ENCODE assay signal across 31 cellular contexts in genomic region chr3:119211193-119211592, GRCh38. TPM values are rescaled to one million over a fixed set of nuclear protein-coding genes. Genes with fewer than 3 reads are reported as not detected.
DNase-seq lines count a peak whose midpoint lies in the region; ATAC-seq, FAIRE-seq and TF ChIP-seq lines count a peak whose summit lies in the region.
"Had no signal": no experiment of that assay in that cellular context is flagged by ENCODE, and none has a peak within 500 bp of the region (broad histone marks: within the 10 kb centered on the region; RNA-seq: fewer than 3 reads in every experiment).

No MANE protein-coding gene starts in this region.

- TF ChIP-seq EP300 in K562 (IDR thresholded peaks at IDR 0.05; ENCODE audit: low read length) (peak; percentile 76; the same call in 1 of the 2 replicates), HepG2 (IDR thresholded peaks at IDR 0.05; ENCODE audit: low read depth in 2 of 2, low read length in 2 of 2) (no peak), HepG2 (CRISPR knock-in tag; IDR thresholded peaks at IDR 0.05; ENCODE audit: borderline replicate concordance) (no peak)

- peak; percentile 89 for FAIRE-seq in K562 (lab: Jason Lieb, UNC)
- FAIRE-seq in HepG2 (lab: Jason Lieb, UNC): no peak
- FAIRE-seq in small intestine (lab: Jason Lieb, UNC): no peak
- FAIRE-seq: kidney had no signal

- H2AFZ ChIP-seq in K562 (ENCODE audit: low read depth, low read length) (peak overlapping the region; percentile 44; the same call in 1 of the 2 replicates), HepG2 (ENCODE audit: low read length) (no peak overlapping the region)

- no peak overlapping the region for H3K4me3 Mint-ChIP-seq in HFFc6
- H3K4me3 Mint-ChIP-seq: activated CD8-positive, alpha-beta memory T cell treated with anti-CD3 and anti-CD28 coated beads, Interleukin-2, amount 10 ng/mL, durations not matched to agents 7 days and 5 days; activated naive CD8-positive, alpha-beta T cell treated with anti-CD3 and anti-CD28 coated beads, Interleukin-2, amount 10 ng/mL, durations not matched to agents 7 days and 5 days; activated T-cell treated with anti-CD3 and anti-CD28 coated beads, Interleukin-2, amount 50 U/mL, for 4 hours; neural crest cell; stimulated activated naive CD8-positive, alpha-beta T cell treated with anti-CD3 and anti-CD28 coated beads, Interleukin-15, Interleukin-2, amounts not matched to agents 100 ng/mL and 50 ng/mL, for 24 hours had no signal

- no peak for TF ChIP-seq CTCF in K562 (IDR thresholded peaks at IDR 0.05 in 2 of 3, conservative IDR thresholded peaks at IDR 0.05 in 1 of 3; ENCODE audit: insufficient read depth in 2 of 3, low read depth in 1 of 3, low read length in 3 of 3)
- no peak for TF ChIP-seq CTCF in HepG2 (CRISPR knock-in tag; IDR thresholded peaks at IDR 0.05)
- no peak for TF ChIP-seq CTCF in HFFc6 (IDR thresholded peaks at IDR 0.05)

- peaks cover 7% of the 10 kb centered on the region; the same call in 1 of the 2 replicates for H3K4me1 Mint-ChIP-seq in HFFc6 (ENCODE audit: low read depth)
- H3K4me1 Mint-ChIP-seq: neural crest cell had no signal

- H3K27me3 Mint-ChIP-seq in HFFc6 (ENCODE audit: insufficient read depth): no peaks in the 10 kb centered on the region
- H3K27me3 Mint-ChIP-seq: activated CD8-positive, alpha-beta memory T cell treated with anti-CD3 and anti-CD28 coated beads, Interleukin-2, amount 10 ng/mL, durations not matched to agents 7 days and 5 days; activated naive CD8-positive, alpha-beta T cell treated with anti-CD3 and anti-CD28 coated beads, Interleukin-2, amount 10 ng/mL, durations not matched to agents 7 days and 5 days; stimulated activated naive CD8-positive, alpha-beta T cell treated with anti-CD3 and anti-CD28 coated beads, Interleukin-15, Interleukin-2, amounts not matched to agents 100 ng/mL and 50 ng/mL, for 24 hours had no signal

- CTCF ChIA-PET in K562 (lab: Yijun Ruan, JAX; ENCODE audit: low intra/inter-chr PET ratio): no interaction called here
- CTCF ChIA-PET in HepG2 (lab: Yijun Ruan, JAX; ENCODE audit: low intra/inter-chr PET ratio, low total read pairs): no interaction called here

- in situ Hi-C loops in K562 (cut with MboI): no loop called here
- in situ Hi-C loops in HepG2 (cut with HindIII; ENCODE audit: extremely low pct_ligation_motif_present, low pct_unique_long_range_greater_than_20kb): no loop called here

- peaks cover 49% of the 10 kb centered on the region for H3K36me3 Mint-ChIP-seq in HFFc6 (ENCODE audit: low read depth)

- DNase-seq in HT-29 (ENCODE audit: low spot score): peak; percentile 54
- peak in 3 of 4 experiments; percentile 7 to 77 (median 54) for DNase-seq in K562 (ENCODE audit: extremely low read depth in 1 of 4, low spot score in 3 of 4)
- DNase-seq in HepG2 (ENCODE audit: low spot score): peak; percentile 35
- DNase-seq in small intestine: peak; percentile 60
- DNase-seq in NCI-H2029 treated with DMSO at 0.1 percent for 48 hours (lab: John Stamatoyannopoulos, UW): no peak
- no peak for DNase-seq in HFFc6
- no peak for DNase-seq in NCI-H446 treated with DMSO at 0.1 percent for 48 hours (lab: John Stamatoyannopoulos, UW)
- DNase-seq: activated CD4-positive, alpha-beta T cell treated with anti-CD3 and anti-CD28 coated beads, Interleukin-2, amount 50 U/mL, for 4 hours; activated CD8-positive, alpha-beta memory T cell treated with anti-CD3 and anti-CD28 coated beads, Interleukin-2, amount 10 ng/mL, durations not matched to agents 7 days and 5 days; activated gamma-delta T cell; activated naive CD8-positive, alpha-beta T cell treated with anti-CD3 and anti-CD28 coated beads, Interleukin-2, amount 10 ng/mL, durations not matched to agents 7 days and 5 days; activated T-cell treated with anti-CD3 and anti-CD28 coated beads, Interleukin-2, amount 50 U/mL, for 4 hours; cortex of kidney; head of caudate nucleus; kidney; NCI-H146; NCI-H748 treated with DMSO at 0.1 percent for 48 hours; ovary; Peyer's patch; right cardiac atrium; SHP77 treated with DMSO at 0.1 percent for 48 hours; stimulated activated CD4-positive, alpha-beta T cell treated with anti-CD3 and anti-CD28 coated beads, Interleukin-1b, Interleukin-23, amount 100 ng/mL, for 48 hours; stimulated activated CD8-positive, alpha-beta memory T cell treated with anti-CD3 and anti-CD28 coated beads, Interleukin-4, amount 100 ng/mL, for 48 hours; uterus had no signal

- peaks cover 39% of the 10 kb centered on the region for H3K36me3 ChIP-seq in K562 (ENCODE audit: control insufficient read depth, insufficient read depth, low read length)
- peaks cover 10 to 42% of the 10 kb centered on the region in 2 experiments; a peak in 4 of 5 replicates for H3K36me3 ChIP-seq in HepG2 (replicated peaks in 1 of 2; ENCODE audit: control insufficient read depth in 1 of 2, insufficient read depth in 2 of 2, low read length in 2 of 2)
- H3K36me3 ChIP-seq in small intestine (ENCODE audit: control insufficient read depth in 2 of 2, insufficient read depth in 2 of 2, low read length in 2 of 2): peaks cover 14 to 18% of the 10 kb centered on the region in 2 donors
- H3K36me3 ChIP-seq: ovary, uterus had no signal

- H3K27ac Mint-ChIP-seq in HFFc6: no peak overlapping the region
- H3K27ac Mint-ChIP-seq: activated CD8-positive, alpha-beta memory T cell treated with anti-CD3 and anti-CD28 coated beads, Interleukin-2, amount 10 ng/mL, durations not matched to agents 7 days and 5 days; activated naive CD8-positive, alpha-beta T cell treated with anti-CD3 and anti-CD28 coated beads, Interleukin-2, amount 10 ng/mL, durations not matched to agents 7 days and 5 days; stimulated activated naive CD8-positive, alpha-beta T cell treated with anti-CD3 and anti-CD28 coated beads, Interleukin-15, Interleukin-2, amounts not matched to agents 100 ng/mL and 50 ng/mL, for 24 hours had no signal

- WGBS in K562 (ENCODE audit: insufficient coverage, low coverage, missing lambda C conversion rate): 0% methylated on average over 4 of the region's 4 CpGs
- 24% methylated on average over 4 of the region's 4 CpGs for WGBS in HepG2 (ENCODE audit: low lambda C conversion rate)
- 7 to 37% (median 22%) methylated on average over 4 of the region's 4 CpGs for WGBS in small intestine, 3 donors

- H3K4me3 ChIP-seq in K562: no peak overlapping the region
- no peak overlapping the region for H3K4me3 ChIP-seq in HepG2 (replicated peaks in 1 of 3; ENCODE audit: insufficient read depth in 1 of 3, low read depth in 2 of 3, low read length in 3 of 3)
- no peak overlapping the region for H3K4me3 ChIP-seq in small intestine (ENCODE audit: low read depth in 1 of 2, low read length in 2 of 2)
- H3K4me3 ChIP-seq: ascending aorta, BLaER1, lung, ovary, Peyer's patch, uterus had no signal

- no peaks in the 10 kb centered on the region; the same call in 1 of the 2 replicates for H3K9me3 ChIP-seq in K562 (replicated peaks; ENCODE audit: control insufficient read depth, insufficient read depth, low read depth, low read length)
- H3K9me3 ChIP-seq in HepG2 (ENCODE audit: low read length): no peaks in the 10 kb centered on the region
- H3K9me3 ChIP-seq in small intestine (ENCODE audit: control insufficient read depth, low read depth): no peaks in the 10 kb centered on the region
- H3K9me3 ChIP-seq: ascending aorta, BLaER1, ovary, Peyer's patch, uterus had no signal

- no peaks in the 10 kb centered on the region for H3K9me3 Mint-ChIP-seq in HFFc6
- H3K9me3 Mint-ChIP-seq: activated naive CD8-positive, alpha-beta T cell treated with anti-CD3 and anti-CD28 coated beads, Interleukin-2, amount 10 ng/mL, durations not matched to agents 7 days and 5 days; activated T-cell treated with anti-CD3 and anti-CD28 coated beads, Interleukin-2, amount 50 U/mL, for 4 hours; neural crest cell; stimulated activated naive CD8-positive, alpha-beta T cell treated with anti-CD3 and anti-CD28 coated beads, Interleukin-15, Interleukin-2, amounts not matched to agents 100 ng/mL and 50 ng/mL, for 24 hours had no signal

- H3K4me1 ChIP-seq in K562 (replicated peaks in 1 of 2; ENCODE audit: control insufficient read depth in 2 of 2, insufficient read depth in 2 of 2, low read length in 2 of 2): peaks cover 8 to 27% of the 10 kb centered on the region in 2 experiments; a peak in 4 of 5 replicates
- H3K4me1 ChIP-seq in HepG2 (ENCODE audit: insufficient read depth, low read length): peaks cover 21% of the 10 kb centered on the region
- H3K4me1 ChIP-seq in small intestine (ENCODE audit: control insufficient read depth in 2 of 2, insufficient read depth in 1 of 2, low read depth in 1 of 2, low read length in 1 of 2): peaks cover 2 to 4% of the 10 kb centered on the region in 2 donors
- H3K4me1 ChIP-seq: ascending aorta, BLaER1, Peyer's patch, uterus had no signal

- TF ChIP-seq POLR2A in K562 (conservative IDR thresholded peaks at IDR 0.05): no peak
- TF ChIP-seq POLR2A in HepG2 (IDR thresholded peaks at IDR 0.05; ENCODE audit: insufficient read depth in 1 of 2, low read depth in 2 of 2, low read length in 2 of 2): no peak

- peak; percentile 85 for ATAC-seq in K562
- peak; percentile 37 for ATAC-seq in HepG2
- ATAC-seq: activated CD8-positive, alpha-beta memory T cell treated with anti-CD3 and anti-CD28 coated beads, Interleukin-2, amount 10 ng/mL, durations not matched to agents 7 days and 5 days; activated T-cell treated with anti-CD3 and anti-CD28 coated beads, Interleukin-2, amount 50 U/mL, for 4 hours; right cardiac atrium had no signal

- POLR2A ChIA-PET in K562 (lab: Yijun Ruan, JAX): interaction anchor here (0.6 kb wide), 1 partner anchor 233 kb away, joined by 3 read pairs; no protein-coding TSS in a partner anchor
- POLR2A ChIA-PET in HepG2 (lab: Yijun Ruan, JAX): no interaction called here

- H3K9ac ChIP-seq in K562 (ENCODE audit: insufficient read depth in 1 of 2, low read depth in 2 of 2, low read length in 2 of 2): no peak overlapping the region
- H3K9ac ChIP-seq in HepG2 (ENCODE audit: insufficient read depth, low read depth, low read length): no peak overlapping the region
- H3K9ac ChIP-seq: BLaER1 had no signal

- H3K4me2 ChIP-seq in K562 (ENCODE audit: insufficient read depth, low read length): peak overlapping the region; percentile 25; the same call in 1 of the 2 replicates
- no peak overlapping the region for H3K4me2 ChIP-seq in HepG2 (ENCODE audit: low read depth, low read length)
- H3K4me2 ChIP-seq: BLaER1 had no signal

- no peaks in the 10 kb centered on the region for H3K9me1 ChIP-seq in K562 (ENCODE audit: control insufficient read depth, insufficient read depth, low read length)

- H4K20me1 ChIP-seq in K562 (replicated peaks; ENCODE audit: control insufficient read depth, insufficient read depth, low read length) (no peaks in the 10 kb centered on the region), HepG2 (ENCODE audit: insufficient read depth, low read length) (no peaks in the 10 kb centered on the region)
- H4K20me1 ChIP-seq: BLaER1 had no signal

- no TSS peak for BruUV-seq in K562 (replicated peaks; lab: Mats Ljungman, UMichigan)
- BruUV-seq in HepG2 (replicated peaks; lab: Mats Ljungman, UMichigan): no TSS peak

- TF ChIP-seq RAD21 in K562 (CRISPR knock-in tag; conservative IDR thresholded peaks at IDR 0.05 in 1 of 2, IDR thresholded peaks at IDR 0.05 in 1 of 2): no peak
- no peak for TF ChIP-seq RAD21 in HepG2 (CRISPR knock-in tag; IDR thresholded peaks at IDR 0.05)

- peak overlapping the region; percentile 74 for H3K27ac ChIP-seq in K562 (ENCODE audit: extremely low read depth, low read depth, low read length)
- no peak overlapping the region for H3K27ac ChIP-seq in HepG2 (ENCODE audit: extremely low read length, insufficient read depth, low read length)
- H3K27ac ChIP-seq in small intestine (ENCODE audit: low read depth in 1 of 2, low read length in 1 of 2): no peak overlapping the region
- H3K27ac ChIP-seq: ascending aorta, BLaER1, ovary, uterus had no signal

- intact Hi-C loops in K562 (cut with micrococcal nuclease) (no loop called here), HepG2 (cut with micrococcal nuclease; ENCODE audit: unreplicated experiment) (no loop called here)

- H3K79me2 ChIP-seq in K562 (ENCODE audit: control insufficient read depth, insufficient read depth, low read length): no peaks in the 10 kb centered on the region
- H3K79me2 ChIP-seq in HepG2 (ENCODE audit: insufficient read depth, low read length): no peaks in the 10 kb centered on the region

- H3K27me3 ChIP-seq in K562 (ENCODE audit: control insufficient read depth in 2 of 2, insufficient read depth in 2 of 2, low read length in 2 of 2) (no peaks in the 10 kb centered on the region), HepG2 (ENCODE audit: control insufficient read depth in 1 of 2, insufficient read depth in 2 of 2, low read length in 2 of 2) (no peaks in the 10 kb centered on the region), small intestine (ENCODE audit: control insufficient read depth in 2 of 2, insufficient read depth in 2 of 2, low read length in 2 of 2) (no peaks in the 10 kb centered on the region)
- H3K27me3 ChIP-seq: ascending aorta, BLaER1, ovary, Peyer's patch, uterus had no signal

RNA-seq across cellular contexts. Expression of gene B4GALT4, which starts 29.5 kb away (rescaled TPM):
- 8.1 and 8.5 TPM in 2 replicates for total RNA-seq in HT-29 (2014; rRNA removed; shearing (Covaris generic))
- 10.1 and 22.7 TPM in 2 replicates for total RNA-seq in K562 (2011; cell fraction: chromatin; rRNA removed; ENCODE audit: low replicate concordance)
- 9.2 and 9.8 TPM in 2 replicates for total RNA-seq in K562 (2011; cell fraction: nucleolus; rRNA removed)
- 15.0 and 23.0 TPM in 2 replicates for total RNA-seq in K562 (2011; cell fraction: nucleoplasm; rRNA removed)
- 8.2 and 14.0 TPM in 2 replicates for total RNA-seq in K562 (2014; rRNA removed)
- total RNA-seq in K562 (2014; rRNA removed; fragmentation: Illumina TruSeq; extraction: Trizol): 13.0 and 14.2 TPM in 2 replicates
- total RNA-seq in K562 (2015; rRNA removed; fragmentation: Illumina TruSeq; extraction: Trizol): 11.2 and 12.8 TPM in 2 replicates
- 10.2 and 13.1 TPM in 2 replicates for total RNA-seq in K562 (2021)
- polyA plus RNA-seq in K562 (2011; rRNA removed): 10.9 and 12.2 TPM in 2 replicates
- 2.1 and 6.4 TPM in 2 replicates for polyA plus RNA-seq in K562 (2011; cell fraction: cytosol; rRNA removed)
- 6.1 and 9.6 TPM in 2 replicates for polyA plus RNA-seq in K562 (2011; cell fraction: nucleus; rRNA removed)
- polyA plus RNA-seq in K562 (2012): 8.4 and 8.7 TPM in 2 replicates
- polyA plus RNA-seq in K562 (2014; fragmentation: Illumina TruSeq; extraction: Trizol): 8.8 and 10.1 TPM in 2 replicates
- polyA plus RNA-seq in K562 (2014; fragmentation: Nextera tagmentation; extraction: Ambion mirVana): 10 to 100 TPM; 14.9 to 17.8 TPM
- 11.7 and 12.5 TPM in 2 replicates for polyA plus RNA-seq in K562 (2014; rRNA removed)
- polyA minus RNA-seq in K562 (2011; rRNA and poly(A)+ RNA removed): 12.7 and 14.2 TPM in 2 replicates
- 5.4 and 10.1 TPM in 2 replicates for polyA minus RNA-seq in K562 (2011; cell fraction: cytosol; rRNA and poly(A)+ RNA removed)
- 6.3 and 11.2 TPM in 2 replicates for polyA minus RNA-seq in K562 (2011; cell fraction: nucleus; rRNA and poly(A)+ RNA removed)
- 23.8 and 29.0 TPM in 2 replicates for total RNA-seq in HepG2 (2016; rRNA removed; fragmentation: Illumina TruSeq; extraction: Trizol)
- 11.4 and 13.3 TPM in 2 replicates for total RNA-seq in HepG2 (2016; cell fraction: cytosol; rRNA removed; fragmentation: Illumina TruSeq; extraction: Trizol; ENCODE audit: low read depth)
- total RNA-seq in HepG2 (2016; cell fraction: insoluble cytoplasmic fraction; rRNA removed; fragmentation: Illumina TruSeq; extraction: Trizol): 25.1 and 29.6 TPM in 2 replicates
- total RNA-seq in HepG2 (2016; cell fraction: membrane; rRNA removed; fragmentation: Illumina TruSeq; extraction: Trizol): 21.4 and 30.8 TPM in 2 replicates
- total RNA-seq in HepG2 (2016; cell fraction: nucleus; rRNA removed; fragmentation: Illumina TruSeq; extraction: Trizol): 21.6 and 24.4 TPM in 2 replicates
- polyA plus RNA-seq in HepG2 (2011; rRNA removed): 15.1 and 16.9 TPM in 2 replicates
- 10.2 and 12.6 TPM in 2 replicates for polyA plus RNA-seq in HepG2 (2011; cell fraction: cytosol; rRNA removed)
- 7.1 and 9.0 TPM in 2 replicates for polyA plus RNA-seq in HepG2 (2011; cell fraction: nucleus; rRNA removed)
- 22.2 and 27.7 TPM in 2 replicates for polyA plus RNA-seq in HepG2 (2012)
- polyA plus RNA-seq in HepG2 (2016; cell fraction: cytosol; fragmentation: Illumina TruSeq; extraction: Trizol; ENCODE audit: low read depth): 10.6 and 14.6 TPM in 2 replicates
- polyA plus RNA-seq in HepG2 (2016; cell fraction: insoluble cytoplasmic fraction; fragmentation: Illumina TruSeq; extraction: Trizol; ENCODE audit: low read depth): 21.5 and 23.8 TPM in 2 replicates
- 17.0 and 23.1 TPM in 2 replicates for polyA plus RNA-seq in HepG2 (2016; cell fraction: membrane; fragmentation: Illumina TruSeq; extraction: Trizol; ENCODE audit: low read depth)
- polyA plus RNA-seq in HepG2 (2016; cell fraction: nucleus; fragmentation: Illumina TruSeq; extraction: Trizol; ENCODE audit: insufficient read depth, low read depth): 29.4 and 32.1 TPM in 2 replicates
- 6.9 and 18.7 TPM in 2 replicates for polyA minus RNA-seq in HepG2 (2011; rRNA and poly(A)+ RNA removed; ENCODE audit: low replicate concordance)
- polyA minus RNA-seq in HepG2 (2011; cell fraction: cytosol; rRNA and poly(A)+ RNA removed): 11.5 and 13.3 TPM in 2 replicates
- polyA minus RNA-seq in HepG2 (2011; cell fraction: nucleus; rRNA and poly(A)+ RNA removed): 18.5 and 22.9 TPM in 2 replicates
- polyA plus RNA-seq in small intestine: 10 to 100 TPM; 26.2 to 72.2 (median 35.4) TPM
- total RNA-seq in HFFc6 (2021; fragmentation: NEBNext Ultra II Directional; extraction: Animal tissue kit (Norgen Biotek cat#: 25700)): 10 to 100 TPM; 47.2 to 53.5 (median 52.5) TPM

RNA-seq across cellular contexts. Expression of gene UPK1B, which starts 37.8 kb away (rescaled TPM):
- not detected in 2 replicates for total RNA-seq in HT-29 (2014; rRNA removed; shearing (Covaris generic))
- 0.19 TPM in 1 of 2 replicates, not detected in the other for total RNA-seq in K562 (2011; cell fraction: chromatin; rRNA removed; ENCODE audit: low replicate concordance)
- total RNA-seq in K562 (2011; cell fraction: nucleolus; rRNA removed): 0.17 TPM in 1 of 2 replicates, not detected in the other
- total RNA-seq in K562 (2011; cell fraction: nucleoplasm; rRNA removed): not detected in 2 replicates
- total RNA-seq in K562 (2014; rRNA removed): 0.20 and 0.41 TPM in 2 replicates
- 0.22 and 0.32 TPM in 2 replicates for total RNA-seq in K562 (2014; rRNA removed; fragmentation: Illumina TruSeq; extraction: Trizol)
- 0.23 and 0.58 TPM in 2 replicates for total RNA-seq in K562 (2015; rRNA removed; fragmentation: Illumina TruSeq; extraction: Trizol)
- 0.20 and 0.35 TPM in 2 replicates for total RNA-seq in K562 (2021)
- polyA plus RNA-seq in K562 (2011; rRNA removed): 0.05 and 1.2 TPM in 2 replicates
- 0.13 and 0.48 TPM in 2 replicates for polyA plus RNA-seq in K562 (2011; cell fraction: cytosol; rRNA removed)
- polyA plus RNA-seq in K562 (2011; cell fraction: nucleus; rRNA removed): 0.44 TPM in 1 of 2 replicates, not detected in the other
- polyA plus RNA-seq in K562 (2012): 0.38 TPM in 1 of 2 replicates, not detected in the other
- polyA plus RNA-seq in K562 (2014; fragmentation: Illumina TruSeq; extraction: Trizol): 0.27 and 0.53 TPM in 2 replicates
- polyA plus RNA-seq in K562 (2014; fragmentation: Nextera tagmentation; extraction: Ambion mirVana): under 1 TPM; 0.51 to 0.96 TPM
- polyA plus RNA-seq in K562 (2014; rRNA removed): 0.05 and 0.64 TPM in 2 replicates
- 0.12 and 0.81 TPM in 2 replicates for polyA minus RNA-seq in K562 (2011; rRNA and poly(A)+ RNA removed)
- polyA minus RNA-seq in K562 (2011; cell fraction: cytosol; rRNA and poly(A)+ RNA removed): not detected in 2 replicates
- 0.40 TPM in 1 of 2 replicates, not detected in the other for polyA minus RNA-seq in K562 (2011; cell fraction: nucleus; rRNA and poly(A)+ RNA removed)
- total RNA-seq in HepG2 (2016; rRNA removed; fragmentation: Illumina TruSeq; extraction: Trizol): not detected in 2 replicates
- total RNA-seq in HepG2 (2016; cell fraction: cytosol; rRNA removed; fragmentation: Illumina TruSeq; extraction: Trizol; ENCODE audit: low read depth): not detected in 2 replicates
- total RNA-seq in HepG2 (2016; cell fraction: insoluble cytoplasmic fraction; rRNA removed; fragmentation: Illumina TruSeq; extraction: Trizol): not detected in 2 replicates
- total RNA-seq in HepG2 (2016; cell fraction: membrane; rRNA removed; fragmentation: Illumina TruSeq; extraction: Trizol): not detected in 2 replicates
- not detected in 2 replicates for total RNA-seq in HepG2 (2016; cell fraction: nucleus; rRNA removed; fragmentation: Illumina TruSeq; extraction: Trizol)
- not detected in 2 replicates for polyA plus RNA-seq in HepG2 (2011; rRNA removed)
- polyA plus RNA-seq in HepG2 (2011; cell fraction: cytosol; rRNA removed): not detected in 2 replicates
- not detected in 2 replicates for polyA plus RNA-seq in HepG2 (2011; cell fraction: nucleus; rRNA removed)
- polyA plus RNA-seq in HepG2 (2012): not detected in 2 replicates
- polyA plus RNA-seq in HepG2 (2016; cell fraction: cytosol; fragmentation: Illumina TruSeq; extraction: Trizol; ENCODE audit: low read depth): not detected in 2 replicates
- not detected in 2 replicates for polyA plus RNA-seq in HepG2 (2016; cell fraction: insoluble cytoplasmic fraction; fragmentation: Illumina TruSeq; extraction: Trizol; ENCODE audit: low read depth)
- polyA plus RNA-seq in HepG2 (2016; cell fraction: membrane; fragmentation: Illumina TruSeq; extraction: Trizol; ENCODE audit: low read depth): not detected in 2 replicates
- polyA plus RNA-seq in HepG2 (2016; cell fraction: nucleus; fragmentation: Illumina TruSeq; extraction: Trizol; ENCODE audit: insufficient read depth, low read depth): not detected in 2 replicates
- not detected in 2 replicates for polyA minus RNA-seq in HepG2 (2011; rRNA and poly(A)+ RNA removed; ENCODE audit: low replicate concordance)
- polyA minus RNA-seq in HepG2 (2011; cell fraction: cytosol; rRNA and poly(A)+ RNA removed): not detected in 2 replicates
- polyA minus RNA-seq in HepG2 (2011; cell fraction: nucleus; rRNA and poly(A)+ RNA removed): not detected in 2 replicates
- not detected for polyA plus RNA-seq in small intestine
- under 1 TPM in 2 of 6 experiments, not detected in 4; 0.10 to 0.12 TPM for total RNA-seq in HFFc6 (2021; fragmentation: NEBNext Ultra II Directional; extraction: Animal tissue kit (Norgen Biotek cat#: 25700))
- total RNA-seq: activated CD8-positive, alpha-beta memory T cell treated with anti-CD3 and anti-CD28 coated beads, Interleukin-2, amount 10 ng/mL, durations not matched to agents 7 days and 5 days; activated naive CD8-positive, alpha-beta T cell treated with anti-CD3 and anti-CD28 coated beads, Interleukin-2, amount 10 ng/mL, durations not matched to agents 7 days and 5 days; activated T-cell treated with anti-CD3 and anti-CD28 coated beads, Interleukin-2, amount 50 U/mL, for 4 hours; ascending aorta; cardiac septum; G401; neural crest cell; Peyer's patch had no signal

Comparison
In these comparisons a context has a peak if more than half of its experiments do, and no peak if none do; other contexts are left out.
1. DNase-seq: peak in HT-29 (single experiment), K562 (3 of 4), HepG2 (single experiment) and small intestine (single experiment); none in NCI-H2029 treated with DMSO at 0.1 percent for 48 hours (single experiment), HFFc6 (single experiment) and NCI-H446 treated with DMSO at 0.1 percent for 48 hours (single experiment).